8 cellular contexts compared by ENCODE assay signal in genomic region chr3:141487419-141488345, GRCh38. TPM values are rescaled to one million over a fixed set of nuclear protein-coding genes. Genes with fewer than 3 reads are reported as not detected.
DNase-seq lines count a peak whose midpoint lies in the region; ATAC-seq and TF ChIP-seq lines count a peak whose summit lies in the region.

No MANE protein-coding gene starts in this region.

- intact Hi-C loops in ascending aorta (cut with DNase I) (loop anchor here (5.0 to 10.0 kb wide), 3 partner anchors 250 to 387 kb away; partner anchors contain the start of genes ATP1B3, PXYLP1 and RNF7), sciatic nerve (cut with DNase I) (loop anchor here (1.0 kb wide), 1 partner anchor 43 kb away; no protein-coding TSS in a partner anchor)

- DNase-seq in NCI-H146 treated with DMSO at 0.1 percent for 48 hours (lab: John Stamatoyannopoulos, UW; ENCODE audit: unreplicated experiment) (peak; percentile 94), T-helper 2 cell (peak; percentile 69 to 96 (median 83)), ascending aorta (ENCODE audit: low spot score in 2 of 2) (peak; percentile 45 to 84), hepatocyte (ENCODE audit: low spot score) (peak; percentile 87), sciatic nerve (ENCODE audit: low spot score) (peak; percentile 79), cortex of kidney (lab: John Stamatoyannopoulos, UW) (no peak)

- ATAC-seq in GM18505 (IDR thresholded peaks at IDR 0.05; ENCODE audit: unreplicated experiment) = peak; percentile 70
- ATAC-seq in HG02885 (IDR thresholded peaks at IDR 0.05; ENCODE audit: poor library complexity, unreplicated experiment) = peak; percentile 79
- peak; percentile 69 for ATAC-seq in sciatic nerve

- peak overlapping the region; percentile 81 for H3K4me2 ChIP-seq in hepatocyte

- H3K9me3 ChIP-seq in ascending aorta (no peaks in the 10 kb centered on the region), hepatocyte (ENCODE audit: low read depth) (no peaks in the 10 kb centered on the region)

- 3% methylated on average over 17 of the region's 67 CpGs for WGBS in hepatocyte (ENCODE audit: low lambda C conversion rate, missing lambda C conversion rate)

- H4K20me1 ChIP-seq in hepatocyte (ENCODE audit: insufficient read depth, poor library complexity, severe bottlenecking) = peaks cover 23% of the 10 kb centered on the region

- H3K79me2 ChIP-seq in hepatocyte = peaks cover 49% of the 10 kb centered on the region

- TF ChIP-seq CTCF in ascending aorta (IDR thresholded peaks at IDR 0.05) (no peak), hepatocyte (IDR thresholded peaks at IDR 0.05; ENCODE audit: poor library complexity) (no peak)

- H3K27me3 ChIP-seq in ascending aorta (no peaks in the 10 kb centered on the region), hepatocyte (no peaks in the 10 kb centered on the region)

- no peaks in the 10 kb centered on the region for H3K9me2 ChIP-seq in hepatocyte (replicated peaks; ENCODE audit: insufficient read depth)

- peak overlapping the region; percentile 88 to 95 for H3K27ac ChIP-seq in ascending aorta
- peak overlapping the region; percentile 100 for H3K27ac ChIP-seq in hepatocyte

- TF ChIP-seq POLR2A in GM18505 (IDR thresholded peaks at IDR 0.05; ENCODE audit: borderline replicate concordance, extremely low read depth, insufficient read depth, insufficient read length) = peak; percentile 61

- H2AFZ ChIP-seq in hepatocyte = peak overlapping the region; percentile 39

- H3K36me3 ChIP-seq in ascending aorta (no peaks in the 10 kb centered on the region), hepatocyte (replicated peaks; ENCODE audit: insufficient read depth, low read depth) (no peaks in the 10 kb centered on the region)

- peaks cover 3 to 8% of the 10 kb centered on the region in 2 donors for H3K4me1 ChIP-seq in ascending aorta
- H3K4me1 ChIP-seq in hepatocyte (ENCODE audit: insufficient read depth) = peaks cover 11% of the 10 kb centered on the region

- H3K4me3 ChIP-seq in ascending aorta = peak overlapping the region; percentile 87 to 88
- peak overlapping the region; percentile 93 for H3K4me3 ChIP-seq in hepatocyte

RNA-seq across cellular contexts. Expression of gene RASA2, which starts 0.9 kb away (rescaled TPM):
- total RNA-seq in ascending aorta (7.7 TPM), hepatocyte (12.6 and 13.2 TPM in 2 replicates), sciatic nerve (49.3 TPM)
- 6.2 TPM in 2 replicates for polyA plus RNA-seq in hepatocyte
